17 cellular contexts compared by ENCODE assay signal in the genomic region with DNA sequence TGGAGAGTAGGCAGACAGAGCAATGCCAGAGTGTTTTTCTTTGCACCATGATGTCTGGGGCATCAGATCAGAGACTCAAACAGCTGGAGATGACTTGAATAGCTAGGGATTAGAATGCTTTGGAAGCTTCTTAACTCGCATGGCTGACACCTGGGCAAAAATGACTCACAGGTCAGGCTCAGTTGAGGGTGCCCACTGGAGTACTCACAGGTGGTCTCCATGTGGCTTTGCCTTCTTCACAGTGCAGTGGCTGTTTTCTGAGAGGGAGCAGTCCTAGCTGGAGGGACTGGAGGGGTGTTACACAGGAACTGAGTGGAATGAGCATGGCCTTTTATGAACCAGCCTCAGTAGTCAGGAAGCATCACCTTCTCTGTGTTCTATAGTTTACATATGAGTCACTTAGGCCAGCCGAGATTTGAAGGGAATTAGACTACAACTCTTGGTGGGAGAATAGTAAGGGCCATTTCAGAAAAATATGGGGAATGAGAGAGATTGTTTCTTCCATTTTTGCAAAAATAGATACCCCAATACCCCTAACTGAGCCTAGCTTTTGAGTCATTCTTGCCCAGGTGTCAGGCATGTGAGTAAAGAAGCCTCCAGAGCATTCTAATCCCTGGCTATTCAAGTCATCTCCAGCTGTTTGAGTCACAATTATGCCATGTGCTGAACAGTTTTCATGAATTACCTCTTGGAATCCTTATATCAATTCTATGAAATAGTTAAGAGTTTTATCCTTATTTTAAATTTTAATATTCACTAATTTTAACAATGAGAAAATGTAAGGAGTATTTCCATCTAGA. TPM values are rescaled to one million over a fixed set of nuclear protein-coding genes. Genes with fewer than 3 reads are reported as not detected.
A peak's percentile ranks its signal among the peaks of the same experiment; 100 is the strongest.
DNase-seq lines count a peak whose midpoint lies in the region; ATAC-seq, FAIRE-seq and TF ChIP-seq lines count a peak whose summit lies in the region.
"Had no signal": no experiment of that assay in that cellular context is flagged by ENCODE, and none has a peak within 500 bp of the region (broad histone marks: within the 10 kb centered on the region; RNA-seq: fewer than 3 reads in every experiment).

No MANE protein-coding gene starts in this region.

- no peaks in the 10 kb centered on the region for H3K9me3 Mint-ChIP-seq in T-helper 1 cell treated with Interleukin-12 subunit alpha and Interleukin-12 subunit beta and Interleukin-4 antibody, amounts not matched to agents 30 μg/mL and 1 μg/mL, for 36 hours
- H3K9me3 Mint-ChIP-seq in activated T-helper 17 cell treated with anti-CD3 and anti-CD28 coated beads, Interleukin-2, amount 50 U/mL, for 72 hours = no peaks in the 10 kb centered on the region
- H3K9me3 Mint-ChIP-seq: CD8-positive, alpha-beta T cell had no signal

- no peak overlapping the region for H2AFZ ChIP-seq in smooth muscle cell (ENCODE audit: low read depth)

- peak overlapping the region; percentile 8 for H3K27ac Mint-ChIP-seq in T-helper 1 cell treated with Interleukin-12 subunit alpha and Interleukin-12 subunit beta and Interleukin-4 antibody, amounts not matched to agents 30 μg/mL and 1 μg/mL, for 36 hours
- no peak overlapping the region for H3K27ac Mint-ChIP-seq in activated T-helper 17 cell treated with anti-CD3 and anti-CD28 coated beads, Interleukin-2, amount 50 U/mL, for 72 hours
- H3K27ac Mint-ChIP-seq: CD8-positive, alpha-beta T cell had no signal

- H3K4me3 Mint-ChIP-seq in T-helper 1 cell treated with Interleukin-12 subunit alpha and Interleukin-12 subunit beta and Interleukin-4 antibody, amounts not matched to agents 30 μg/mL and 1 μg/mL, for 36 hours = no peak overlapping the region
- no peak overlapping the region for H3K4me3 Mint-ChIP-seq in activated T-helper 17 cell treated with anti-CD3 and anti-CD28 coated beads, Interleukin-2, amount 50 U/mL, for 72 hours
- H3K4me3 Mint-ChIP-seq: CD8-positive, alpha-beta T cell had no signal

- H3K36me3 ChIP-seq in smooth muscle cell (ENCODE audit: low read depth) = no peaks in the 10 kb centered on the region
- H3K36me3 ChIP-seq in kidney (ENCODE audit: control insufficient read depth in 1 of 2, insufficient read depth in 2 of 2, low read length in 2 of 2) = no peaks in the 10 kb centered on the region
- H3K36me3 ChIP-seq: colonic mucosa, transverse colon had no signal

- no peaks in the 10 kb centered on the region for H3F3A ChIP-seq in smooth muscle cell (ENCODE audit: low read depth)

- no peaks in the 10 kb centered on the region for H4K20me1 ChIP-seq in smooth muscle cell (ENCODE audit: low read depth)

- no peak overlapping the region for H3K4me3 ChIP-seq in smooth muscle cell
- no peak overlapping the region for H3K4me3 ChIP-seq in kidney (ENCODE audit: low read length in 2 of 2)
- H3K4me3 ChIP-seq: colonic mucosa, transverse colon had no signal

- intact Hi-C loops in kidney (cut with DNase I) = no loop called here

- H3K4me1 ChIP-seq in smooth muscle cell (ENCODE audit: low read depth) = no peaks in the 10 kb centered on the region
- H3K4me1 ChIP-seq in kidney (ENCODE audit: control insufficient read depth in 1 of 2, insufficient read depth in 1 of 2, low read depth in 1 of 2, low read length in 2 of 2) = no peaks in the 10 kb centered on the region
- H3K4me1 ChIP-seq: colonic mucosa had no signal

- H3K36me3 Mint-ChIP-seq in T-helper 1 cell treated with Interleukin-12 subunit alpha and Interleukin-12 subunit beta and Interleukin-4 antibody, amounts not matched to agents 30 μg/mL and 1 μg/mL, for 36 hours (ENCODE audit: low read depth) = no peaks in the 10 kb centered on the region
- H3K36me3 Mint-ChIP-seq in activated T-helper 17 cell treated with anti-CD3 and anti-CD28 coated beads, Interleukin-2, amount 50 U/mL, for 72 hours (ENCODE audit: low read depth) = no peaks in the 10 kb centered on the region
- H3K36me3 Mint-ChIP-seq: CD8-positive, alpha-beta T cell had no signal

- H3K27me3 ChIP-seq in smooth muscle cell (ENCODE audit: low read depth) = no peaks in the 10 kb centered on the region
- H3K27me3 ChIP-seq: colonic mucosa, transverse colon had no signal

- peak overlapping the region; percentile 88 for H3K27ac ChIP-seq in smooth muscle cell (ENCODE audit: low read depth)
- no peak overlapping the region for H3K27ac ChIP-seq in kidney (ENCODE audit: low read depth in 2 of 2, low read length in 2 of 2)
- H3K27ac ChIP-seq: colonic mucosa, transverse colon had no signal

- no peaks in the 10 kb centered on the region for H3K79me2 ChIP-seq in smooth muscle cell (ENCODE audit: low read depth)

- no peak for TF ChIP-seq CTCF in smooth muscle cell (IDR thresholded peaks at IDR 0.05; ENCODE audit: borderline replicate concordance, insufficient read depth, poor library complexity, severe bottlenecking)
- no peak for TF ChIP-seq CTCF in kidney (IDR thresholded peaks at IDR 0.05; ENCODE audit: borderline replicate concordance, extremely low read depth, insufficient read depth)

- peak overlapping the region; percentile 24 for H3K9ac ChIP-seq in smooth muscle cell (ENCODE audit: low read depth)
- no peak overlapping the region for H3K9ac ChIP-seq in kidney (ENCODE audit: low read length in 2 of 2)

- H3K27me3 Mint-ChIP-seq in T-helper 1 cell treated with Interleukin-12 subunit alpha and Interleukin-12 subunit beta and Interleukin-4 antibody, amounts not matched to agents 30 μg/mL and 1 μg/mL, for 36 hours (ENCODE audit: low read depth) = no peaks in the 10 kb centered on the region
- H3K27me3 Mint-ChIP-seq in activated T-helper 17 cell treated with anti-CD3 and anti-CD28 coated beads, Interleukin-2, amount 50 U/mL, for 72 hours = peaks cover 9% of the 10 kb centered on the region

- H3K4me2 ChIP-seq in smooth muscle cell = no peak overlapping the region

- no peak for FAIRE-seq in kidney (lab: Jason Lieb, UNC)
- FAIRE-seq: G401.6, RCC 7860 had no signal

- 52% methylated on average over 2 of the region's 2 CpGs for WGBS in smooth muscle cell (ENCODE audit: low lambda C conversion rate)

- H3K4me1 Mint-ChIP-seq in T-helper 1 cell treated with Interleukin-12 subunit alpha and Interleukin-12 subunit beta and Interleukin-4 antibody, amounts not matched to agents 30 μg/mL and 1 μg/mL, for 36 hours (ENCODE audit: low read depth) = no peaks in the 10 kb centered on the region
- H3K4me1 Mint-ChIP-seq in activated T-helper 17 cell treated with anti-CD3 and anti-CD28 coated beads, Interleukin-2, amount 50 U/mL, for 72 hours = peaks cover 4% of the 10 kb centered on the region

- H3K9me3 ChIP-seq in smooth muscle cell (replicated peaks; ENCODE audit: low read depth) = no peaks in the 10 kb centered on the region
- no peaks in the 10 kb centered on the region for H3K9me3 ChIP-seq in kidney (ENCODE audit: control insufficient read depth in 1 of 2, low read length in 2 of 2)
- H3K9me3 ChIP-seq: colonic mucosa, transverse colon had no signal

- DNase-seq in T-helper 1 cell = no peak
- DNase-seq in smooth muscle cell (lab: John Stamatoyannopoulos, UW; ENCODE audit: unreplicated experiment) = no peak
- DNase-seq in stimulated activated CD4-positive, alpha-beta T cell treated with anti-CD3 and anti-CD28 coated beads, Interleukin-4, amount 100 ng/mL, for 1 hour = no peak
- no peak for DNase-seq in kidney
- DNase-seq in stimulated activated CD4-positive, alpha-beta T cell treated with anti-CD3 and anti-CD28 coated beads, Interleukin-2, amount 100 ng/mL, for 24 hours = no peak
- DNase-seq: 8988T; CD8-positive, alpha-beta T cell; colonic mucosa; NCI-H1105 treated with DMSO at 0.1 percent for 48 hours; NCI-H510A; stimulated activated CD4-positive, alpha-beta T cell treated with anti-CD3 and anti-CD28 coated beads, Interleukin-12 subunit alpha, Interleukin-12 subunit beta, amount 100 ng/mL, for 4 hours; transverse colon had no signal

- ATAC-seq in HG02870 (IDR thresholded peaks at IDR 0.05; ENCODE audit: unreplicated experiment) = peak; percentile 39
- peak; percentile 48 for ATAC-seq in activated T-helper 17 cell treated with anti-CD3 and anti-CD28 coated beads, Interleukin-2, amount 50 U/mL, for 72 hours (replicated peaks)
- ATAC-seq: CD8-positive, alpha-beta T cell had no signal

RNA-seq across cellular contexts. Expression of gene PPP1R1C, which starts 7.1 kb away (rescaled TPM):
- not detected for total RNA-seq in activated T-helper 17 cell treated with anti-CD3 and anti-CD28 coated beads, Interleukin-2, amount 50 U/mL, for 72 hours
- 3.3 and 6.6 TPM in 2 replicates for total RNA-seq in smooth muscle cell
- 2.3 and 4.9 TPM in 2 replicates for polyA plus RNA-seq in smooth muscle cell
- total RNA-seq in kidney = 2.5 TPM
- polyA plus RNA-seq in kidney (ENCODE audit: insufficient read depth, low read depth, low replicate concordance) = 2.5 TPM
- total RNA-seq: CD8-positive, alpha-beta T cell; colonic mucosa had no signal
